Comparison of ENCODE assay signal across 8 cellular contexts in the genomic region with DNA sequence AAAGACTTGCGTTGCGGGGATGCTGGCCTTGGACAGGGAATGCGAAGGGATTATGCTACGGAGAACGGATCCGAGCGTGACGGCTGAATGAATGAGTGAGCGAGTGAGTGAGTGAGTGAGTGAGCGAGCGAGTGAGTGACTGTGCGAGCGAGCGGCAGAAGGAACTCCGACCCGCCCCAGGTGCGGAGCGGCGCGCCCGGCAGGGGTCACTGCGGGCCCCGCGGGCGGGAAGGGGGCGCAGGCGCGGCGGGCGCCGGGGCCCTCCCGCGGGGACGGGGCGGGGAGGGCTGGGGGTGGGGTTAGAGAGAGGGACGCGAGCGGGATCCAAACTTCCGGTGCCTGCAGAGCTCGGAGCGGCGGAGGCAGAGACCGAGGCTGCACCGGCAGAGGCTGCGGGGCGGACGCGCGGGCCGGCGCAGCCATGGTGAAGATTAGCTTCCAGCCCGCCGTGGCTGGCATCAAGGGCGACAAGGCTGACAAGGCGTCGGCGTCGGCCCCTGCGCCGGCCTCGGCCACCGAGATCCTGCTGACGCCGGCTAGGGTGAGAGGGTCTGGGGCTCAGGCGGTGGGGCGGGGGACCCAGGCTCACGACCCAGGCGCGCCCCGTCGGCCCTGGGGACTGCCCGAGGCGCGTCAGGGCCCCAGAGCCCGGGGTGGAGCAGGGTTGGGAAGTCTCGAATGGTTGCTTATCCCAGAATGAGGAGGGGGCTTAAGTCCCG. TPM values are rescaled to one million over a fixed set of nuclear protein-coding genes. Genes with fewer than 3 reads are reported as not detected.
DNase-seq lines count a peak whose midpoint lies in the region; ATAC-seq lines count a peak whose summit lies in the region.

A gene with protein sequence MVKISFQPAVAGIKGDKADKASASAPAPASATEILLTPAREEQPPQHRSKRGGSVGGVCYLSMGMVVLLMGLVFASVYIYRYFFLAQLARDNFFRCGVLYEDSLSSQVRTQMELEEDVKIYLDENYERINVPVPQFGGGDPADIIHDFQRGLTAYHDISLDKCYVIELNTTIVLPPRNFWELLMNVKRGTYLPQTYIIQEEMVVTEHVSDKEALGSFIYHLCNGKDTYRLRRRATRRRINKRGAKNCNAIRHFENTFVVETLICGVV (plus strand): TSS at position 338 of the 719 bp plus-strand sequence. CDS start 84 bp downstream, at position 422.

- H3K4me1 Mint-ChIP-seq in activated naive CD8-positive, alpha-beta T cell treated with anti-CD3 and anti-CD28 coated beads for 36 hours = peaks cover 65% of the 10 kb centered on the region

- peak; percentile 68 for ATAC-seq in GM21381 (IDR thresholded peaks at IDR 0.05; ENCODE audit: unreplicated experiment)
- ATAC-seq in Right ventricle myocardium superior (ENCODE audit: poor library complexity) = peak; percentile 93

- peak within 1 kb of the TSS; percentile 84 for H3K4me3 ChIP-seq in HUES6 (ENCODE audit: low read depth, low read length)
- H3K4me3 ChIP-seq in SK-N-MC = peak within 1 kb of the TSS; percentile 99

- H3K9ac ChIP-seq in HUES6 (ENCODE audit: low read length) (peak within 1 kb of the TSS; percentile 92), SK-N-MC (ENCODE audit: insufficient read length) (peak within 1 kb of the TSS; percentile 84)

- H3K4me1 ChIP-seq in HUES6 (ENCODE audit: control insufficient read depth, insufficient read depth, low read length) = peaks cover 63% of the 10 kb centered on the region

- intact Hi-C loops in Right ventricle myocardium superior (cut with DNase I) (no loop called here), posterior cingulate gyrus (cut with DNase I) (no loop called here)

- H3K9me3 ChIP-seq in HUES6 (ENCODE audit: control insufficient read depth, insufficient read depth, low read depth, low read length) (no peaks in the 10 kb centered on the region), SK-N-MC (ENCODE audit: low read depth, low read length) (no peaks in the 10 kb centered on the region)

- no peaks in the 10 kb centered on the region for H3K27me3 Mint-ChIP-seq in activated naive CD8-positive, alpha-beta T cell treated with anti-CD3 and anti-CD28 coated beads for 36 hours

- no peaks in the 10 kb centered on the region for H3K36me3 ChIP-seq in HUES6 (ENCODE audit: control insufficient read depth, insufficient read depth, low read length)
- H3K36me3 ChIP-seq in SK-N-MC (ENCODE audit: insufficient read depth, low read length) = no peaks in the 10 kb centered on the region

- H3K27me3 ChIP-seq in HUES6 (ENCODE audit: control insufficient read depth, insufficient read depth, low read length) = peaks cover 12% of the 10 kb centered on the region

- peak within 1 kb of the TSS; percentile 87 for H3K4me3 Mint-ChIP-seq in activated naive CD8-positive, alpha-beta T cell treated with anti-CD3 and anti-CD28 coated beads for 36 hours

- peak within 1 kb of the TSS; percentile 73 for H3K27ac Mint-ChIP-seq in activated naive CD8-positive, alpha-beta T cell treated with anti-CD3 and anti-CD28 coated beads for 36 hours

- H3K27ac ChIP-seq in HUES6 (ENCODE audit: low read depth, low read length) = peak within 1 kb of the TSS; percentile 95
- peak within 1 kb of the TSS; percentile 85 for H3K27ac ChIP-seq in SK-N-MC

- DNase-seq in DMS153 (lab: John Stamatoyannopoulos, UW) = peak; percentile 33
- DNase-seq in SK-N-MC (ENCODE audit: low read depth, low spot score) = no peak
- peak; percentile 87 for DNase-seq in activated naive CD8-positive, alpha-beta T cell treated with anti-CD3 and anti-CD28 coated beads for 36 hours
- DNase-seq in Right ventricle myocardium superior = peak; percentile 73
- peak; percentile 52 to 95 (median 72) for DNase-seq in posterior cingulate gyrus
- DNase-seq in ureter (ENCODE audit: low spot score) = peak; percentile 78

- H3K9me3 Mint-ChIP-seq in activated naive CD8-positive, alpha-beta T cell treated with anti-CD3 and anti-CD28 coated beads for 36 hours = no peaks in the 10 kb centered on the region

- H3K36me3 Mint-ChIP-seq in activated naive CD8-positive, alpha-beta T cell treated with anti-CD3 and anti-CD28 coated beads for 36 hours = peaks cover 3% of the 10 kb centered on the region

RNA-seq across cellular contexts. Expression of the gene that starts here (rescaled TPM):
- 10 to 100 TPM; 69.9 to 73.6 TPM for total RNA-seq in activated naive CD8-positive, alpha-beta T cell treated with anti-CD3 and anti-CD28 coated beads for 36 hours
- 25.3 TPM for total RNA-seq in Right ventricle myocardium superior
- 227 TPM for total RNA-seq in ureter
